In the genomic region with DNA sequence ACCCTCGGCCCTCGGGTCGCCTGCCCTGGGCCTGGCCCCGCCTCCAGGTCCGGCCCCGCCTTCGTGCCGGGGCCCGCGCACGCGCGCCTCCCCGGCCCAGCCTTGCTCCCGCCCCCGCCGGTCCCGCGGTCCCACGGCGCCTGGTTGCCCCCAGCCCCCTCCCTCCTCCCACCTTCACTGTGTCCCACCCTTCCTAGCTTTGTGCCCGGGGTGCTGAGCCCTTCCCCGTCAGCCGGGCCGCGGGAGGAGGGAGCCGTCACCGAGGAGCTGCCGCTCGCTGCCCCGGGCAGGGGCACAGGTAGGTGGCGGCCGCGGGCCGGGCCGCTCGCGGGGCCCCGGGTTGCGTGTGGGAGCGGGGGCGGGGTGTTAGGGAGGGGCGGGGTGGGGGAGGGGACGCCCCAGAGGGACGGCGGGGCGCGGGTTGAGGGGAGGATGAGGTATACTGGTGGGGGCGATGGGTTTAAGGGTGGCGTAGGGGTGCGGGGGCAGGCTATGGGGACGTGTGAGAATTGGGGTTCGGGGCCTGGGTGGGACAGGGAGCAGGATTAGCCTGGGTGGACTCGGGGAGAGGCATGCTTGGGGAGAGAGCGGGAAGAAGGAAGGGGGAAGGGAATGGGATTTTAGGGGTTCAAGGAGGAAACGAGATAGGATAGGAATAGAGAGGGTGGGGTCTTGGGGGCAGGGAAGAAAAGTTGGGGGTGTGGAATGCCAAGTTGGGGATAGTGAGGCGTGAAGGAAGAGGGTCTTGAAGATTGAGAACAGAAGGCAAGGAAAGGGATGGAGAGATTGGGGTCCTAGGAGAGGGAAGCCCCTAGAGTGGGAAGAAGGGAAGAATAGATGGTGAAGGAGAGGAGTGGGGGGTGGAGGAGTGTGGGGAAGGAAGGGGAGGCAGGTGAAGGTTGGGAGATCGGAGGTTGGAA, we compare ENCODE assay signal across 1 cellular context.
TF ChIP-seq lines count a peak whose summit lies in the region.

A gene with protein sequence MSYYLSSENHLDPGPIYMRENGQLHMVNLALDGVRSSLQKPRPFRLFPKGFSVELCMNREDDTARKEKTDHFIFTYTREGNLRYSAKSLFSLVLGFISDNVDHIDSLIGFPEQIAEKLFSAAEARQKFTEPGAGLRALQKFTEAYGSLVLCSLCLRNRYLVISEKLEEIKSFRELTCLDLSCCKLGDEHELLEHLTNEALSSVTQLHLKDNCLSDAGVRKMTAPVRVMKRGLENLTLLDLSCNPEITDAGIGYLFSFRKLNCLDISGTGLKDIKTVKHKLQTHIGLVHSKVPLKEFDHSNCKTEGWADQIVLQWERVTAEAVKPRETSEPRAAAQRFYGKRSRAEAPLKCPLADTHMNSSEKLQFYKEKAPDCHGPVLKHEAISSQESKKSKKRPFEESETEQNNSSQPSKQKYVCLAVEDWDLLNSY (plus strand): TSS at position 99 of the 920 bp plus-strand sequence. CDS start 5,650 bp downstream, outside the sequence.

TF ChIP-seq in HEK293, 187 proteins besides CTCF, POLR2A, EP300 and RAD21 (continued from another document and continues in another):
- TF ChIP-seq, protein P1, sequence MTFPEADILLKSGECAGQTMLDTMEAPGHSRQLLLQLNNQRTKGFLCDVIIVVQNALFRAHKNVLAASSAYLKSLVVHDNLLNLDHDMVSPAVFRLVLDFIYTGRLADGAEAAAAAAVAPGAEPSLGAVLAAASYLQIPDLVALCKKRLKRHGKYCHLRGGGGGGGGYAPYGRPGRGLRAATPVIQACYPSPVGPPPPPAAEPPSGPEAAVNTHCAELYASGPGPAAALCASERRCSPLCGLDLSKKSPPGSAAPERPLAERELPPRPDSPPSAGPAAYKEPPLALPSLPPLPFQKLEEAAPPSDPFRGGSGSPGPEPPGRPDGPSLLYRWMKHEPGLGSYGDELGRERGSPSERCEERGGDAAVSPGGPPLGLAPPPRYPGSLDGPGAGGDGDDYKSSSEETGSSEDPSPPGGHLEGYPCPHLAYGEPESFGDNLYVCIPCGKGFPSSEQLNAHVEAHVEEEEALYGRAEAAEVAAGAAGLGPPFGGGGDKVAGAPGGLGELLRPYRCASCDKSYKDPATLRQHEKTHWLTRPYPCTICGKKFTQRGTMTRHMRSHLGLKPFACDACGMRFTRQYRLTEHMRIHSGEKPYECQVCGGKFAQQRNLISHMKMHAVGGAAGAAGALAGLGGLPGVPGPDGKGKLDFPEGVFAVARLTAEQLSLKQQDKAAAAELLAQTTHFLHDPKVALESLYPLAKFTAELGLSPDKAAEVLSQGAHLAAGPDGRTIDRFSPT (tag by site-specific recombination; IDR thresholded peaks at IDR 0.05) = peak; percentile 61; the same call in 1 of the 2 replicates
- TF ChIP-seq ZNF394 (tag by site-specific recombination; IDR thresholded peaks at IDR 0.05; ENCODE audit: borderline replicate concordance) (no peak), ZNF350 (tag by site-specific recombination; IDR thresholded peaks at IDR 0.05) (no peak), EGR2 (tag by site-specific recombination; IDR thresholded peaks at IDR 0.05; ENCODE audit: low read depth) (peak; percentile 35), ZNF366 (tag by site-specific recombination; conservative IDR thresholded peaks at IDR 0.05) (peak; percentile 88), ZNF146 (tag by site-specific recombination; IDR thresholded peaks at IDR 0.05) (no peak), ZNF138 (tag by site-specific recombination; IDR thresholded peaks at IDR 0.05; ENCODE audit: borderline replicate concordance) (no peak), ZNF76 (tag by site-specific recombination; IDR thresholded peaks at IDR 0.05; ENCODE audit: borderline replicate concordance, low read depth) (peak; percentile 34; the same call in 1 of the 2 replicates), ZNF335 (tag by site-specific recombination; conservative IDR thresholded peaks at IDR 0.05) (peak; percentile 79), ZNF510 (tag by site-specific recombination; IDR thresholded peaks at IDR 0.05; ENCODE audit: insufficient replicate concordance) (no peak), SP3 (tag by site-specific recombination; IDR thresholded peaks at IDR 0.05) (0 out of 2 replicates have a peak, but pooled peaks have one; percentile 7), ZNF311 (tag by site-specific recombination; IDR thresholded peaks at IDR 0.05; ENCODE audit: borderline replicate concordance) (no peak), ZNF521 (tag by site-specific recombination; IDR thresholded peaks at IDR 0.05) (no peak), KLF1 (tag by site-specific recombination; IDR thresholded peaks at IDR 0.05) (peak; percentile 59), ZSCAN30 (tag by site-specific recombination; IDR thresholded peaks at IDR 0.05) (0 out of 2 replicates have a peak, but pooled peaks have one; percentile 72), ZNF140 (tag by site-specific recombination; IDR thresholded peaks at IDR 0.05) (no peak), HOXD13 (CRISPR knock-in tag; IDR thresholded peaks at IDR 0.05; ENCODE audit: borderline replicate concordance) (no peak), ZNF175 (tag by site-specific recombination; IDR thresholded peaks at IDR 0.05) (no peak), ZNF248 (tag by site-specific recombination; IDR thresholded peaks at IDR 0.05) (no peak), ZBTB20 (tag by site-specific recombination; IDR thresholded peaks at IDR 0.05) (peak; percentile 77), ZNF585B (tag by site-specific recombination; IDR thresholded peaks at IDR 0.05) (no peak), IKZF3 (tag by site-specific recombination; IDR thresholded peaks at IDR 0.05) (no peak), ZNF426 (tag by site-specific recombination; IDR thresholded peaks at IDR 0.05) (no peak), ZNF157 (tag by site-specific recombination; IDR thresholded peaks at IDR 0.05) (0 out of 2 replicates have a peak, but pooled peaks have one; percentile 34), KLF9 (tag by site-specific recombination; IDR thresholded peaks at IDR 0.05; ENCODE audit: low read depth) (peak; percentile 21; the same call in 1 of the 2 replicates), ZNF791 (tag by site-specific recombination; IDR thresholded peaks at IDR 0.05) (0 out of 2 replicates have a peak, but pooled peaks have one; percentile 53)
- TF ChIP-seq, protein P2, sequence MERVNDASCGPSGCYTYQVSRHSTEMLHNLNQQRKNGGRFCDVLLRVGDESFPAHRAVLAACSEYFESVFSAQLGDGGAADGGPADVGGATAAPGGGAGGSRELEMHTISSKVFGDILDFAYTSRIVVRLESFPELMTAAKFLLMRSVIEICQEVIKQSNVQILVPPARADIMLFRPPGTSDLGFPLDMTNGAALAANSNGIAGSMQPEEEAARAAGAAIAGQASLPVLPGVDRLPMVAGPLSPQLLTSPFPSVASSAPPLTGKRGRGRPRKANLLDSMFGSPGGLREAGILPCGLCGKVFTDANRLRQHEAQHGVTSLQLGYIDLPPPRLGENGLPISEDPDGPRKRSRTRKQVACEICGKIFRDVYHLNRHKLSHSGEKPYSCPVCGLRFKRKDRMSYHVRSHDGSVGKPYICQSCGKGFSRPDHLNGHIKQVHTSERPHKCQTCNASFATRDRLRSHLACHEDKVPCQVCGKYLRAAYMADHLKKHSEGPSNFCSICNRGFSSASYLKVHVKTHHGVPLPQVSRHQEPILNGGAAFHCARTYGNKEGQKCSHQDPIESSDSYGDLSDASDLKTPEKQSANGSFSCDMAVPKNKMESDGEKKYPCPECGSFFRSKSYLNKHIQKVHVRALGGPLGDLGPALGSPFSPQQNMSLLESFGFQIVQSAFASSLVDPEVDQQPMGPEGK (tag by site-specific recombination; IDR thresholded peaks at IDR 0.05) = peak; percentile 53
- TF ChIP-seq, protein P3, sequence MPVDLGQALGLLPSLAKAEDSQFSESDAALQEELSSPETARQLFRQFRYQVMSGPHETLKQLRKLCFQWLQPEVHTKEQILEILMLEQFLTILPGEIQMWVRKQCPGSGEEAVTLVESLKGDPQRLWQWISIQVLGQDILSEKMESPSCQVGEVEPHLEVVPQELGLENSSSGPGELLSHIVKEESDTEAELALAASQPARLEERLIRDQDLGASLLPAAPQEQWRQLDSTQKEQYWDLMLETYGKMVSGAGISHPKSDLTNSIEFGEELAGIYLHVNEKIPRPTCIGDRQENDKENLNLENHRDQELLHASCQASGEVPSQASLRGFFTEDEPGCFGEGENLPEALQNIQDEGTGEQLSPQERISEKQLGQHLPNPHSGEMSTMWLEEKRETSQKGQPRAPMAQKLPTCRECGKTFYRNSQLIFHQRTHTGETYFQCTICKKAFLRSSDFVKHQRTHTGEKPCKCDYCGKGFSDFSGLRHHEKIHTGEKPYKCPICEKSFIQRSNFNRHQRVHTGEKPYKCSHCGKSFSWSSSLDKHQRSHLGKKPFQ (tag by site-specific recombination; IDR thresholded peaks at IDR 0.05) = no peak
- TF ChIP-seq, protein P4, sequence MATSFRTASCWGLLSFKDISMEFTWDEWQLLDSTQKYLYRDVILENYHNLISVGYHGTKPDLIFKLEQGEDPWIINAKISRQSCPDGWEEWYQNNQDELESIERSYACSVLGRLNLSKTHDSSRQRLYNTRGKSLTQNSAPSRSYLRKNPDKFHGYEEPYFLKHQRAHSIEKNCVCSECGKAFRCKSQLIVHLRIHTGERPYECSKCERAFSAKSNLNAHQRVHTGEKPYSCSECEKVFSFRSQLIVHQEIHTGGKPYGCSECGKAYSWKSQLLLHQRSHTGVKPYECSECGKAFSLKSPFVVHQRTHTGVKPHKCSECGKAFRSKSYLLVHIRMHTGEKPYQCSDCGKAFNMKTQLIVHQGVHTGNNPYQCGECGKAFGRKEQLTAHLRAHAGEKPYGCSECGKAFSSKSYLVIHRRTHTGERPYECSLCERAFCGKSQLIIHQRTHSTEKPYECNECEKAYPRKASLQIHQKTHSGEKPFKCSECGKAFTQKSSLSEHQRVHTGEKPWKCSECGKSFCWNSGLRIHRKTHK (tag by site-specific recombination; IDR thresholded peaks at IDR 0.05) = no peak
- TF ChIP-seq, protein P5, sequence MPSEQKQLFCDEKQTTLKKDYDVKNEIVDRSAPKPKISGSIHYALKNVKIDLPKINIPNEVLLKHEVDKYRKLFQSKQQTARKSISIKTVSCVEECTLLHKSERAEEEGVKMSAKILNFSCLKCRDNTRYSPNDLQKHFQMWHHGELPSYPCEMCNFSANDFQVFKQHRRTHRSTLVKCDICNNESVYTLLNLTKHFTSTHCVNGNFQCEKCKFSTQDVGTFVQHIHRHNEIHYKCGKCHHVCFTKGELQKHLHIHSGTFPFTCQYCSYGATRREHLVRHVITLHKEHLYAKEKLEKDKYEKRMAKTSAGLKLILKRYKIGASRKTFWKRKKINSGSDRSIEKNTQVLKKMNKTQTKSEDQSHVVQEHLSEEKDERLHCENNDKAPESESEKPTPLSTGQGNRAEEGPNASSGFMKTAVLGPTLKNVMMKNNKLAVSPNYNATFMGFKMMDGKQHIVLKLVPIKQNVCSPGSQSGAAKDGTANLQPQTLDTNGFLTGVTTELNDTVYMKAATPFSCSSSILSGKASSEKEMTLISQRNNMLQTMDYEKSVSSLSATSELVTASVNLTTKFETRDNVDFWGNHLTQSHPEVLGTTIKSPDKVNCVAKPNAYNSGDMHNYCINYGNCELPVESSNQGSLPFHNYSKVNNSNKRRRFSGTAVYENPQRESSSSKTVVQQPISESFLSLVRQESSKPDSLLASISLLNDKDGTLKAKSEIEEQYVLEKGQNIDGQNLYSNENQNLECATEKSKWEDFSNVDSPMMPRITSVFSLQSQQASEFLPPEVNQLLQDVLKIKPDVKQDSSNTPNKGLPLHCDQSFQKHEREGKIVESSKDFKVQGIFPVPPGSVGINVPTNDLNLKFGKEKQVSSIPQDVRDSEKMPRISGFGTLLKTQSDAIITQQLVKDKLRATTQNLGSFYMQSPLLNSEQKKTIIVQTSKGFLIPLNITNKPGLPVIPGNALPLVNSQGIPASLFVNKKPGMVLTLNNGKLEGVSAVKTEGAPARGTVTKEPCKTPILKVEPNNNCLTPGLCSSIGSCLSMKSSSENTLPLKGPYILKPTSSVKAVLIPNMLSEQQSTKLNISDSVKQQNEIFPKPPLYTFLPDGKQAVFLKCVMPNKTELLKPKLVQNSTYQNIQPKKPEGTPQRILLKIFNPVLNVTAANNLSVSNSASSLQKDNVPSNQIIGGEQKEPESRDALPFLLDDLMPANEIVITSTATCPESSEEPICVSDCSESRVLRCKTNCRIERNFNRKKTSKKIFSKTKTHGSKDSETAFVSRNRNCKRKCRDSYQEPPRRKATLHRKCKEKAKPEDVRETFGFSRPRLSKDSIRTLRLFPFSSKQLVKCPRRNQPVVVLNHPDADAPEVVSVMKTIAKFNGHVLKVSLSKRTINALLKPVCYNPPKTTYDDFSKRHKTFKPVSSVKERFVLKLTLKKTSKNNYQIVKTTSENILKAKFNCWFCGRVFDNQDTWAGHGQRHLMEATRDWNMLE (tag by site-specific recombination; conservative IDR thresholded peaks at IDR 0.05; ENCODE audit: low read depth) = no peak
- TF ChIP-seq, protein P6, sequence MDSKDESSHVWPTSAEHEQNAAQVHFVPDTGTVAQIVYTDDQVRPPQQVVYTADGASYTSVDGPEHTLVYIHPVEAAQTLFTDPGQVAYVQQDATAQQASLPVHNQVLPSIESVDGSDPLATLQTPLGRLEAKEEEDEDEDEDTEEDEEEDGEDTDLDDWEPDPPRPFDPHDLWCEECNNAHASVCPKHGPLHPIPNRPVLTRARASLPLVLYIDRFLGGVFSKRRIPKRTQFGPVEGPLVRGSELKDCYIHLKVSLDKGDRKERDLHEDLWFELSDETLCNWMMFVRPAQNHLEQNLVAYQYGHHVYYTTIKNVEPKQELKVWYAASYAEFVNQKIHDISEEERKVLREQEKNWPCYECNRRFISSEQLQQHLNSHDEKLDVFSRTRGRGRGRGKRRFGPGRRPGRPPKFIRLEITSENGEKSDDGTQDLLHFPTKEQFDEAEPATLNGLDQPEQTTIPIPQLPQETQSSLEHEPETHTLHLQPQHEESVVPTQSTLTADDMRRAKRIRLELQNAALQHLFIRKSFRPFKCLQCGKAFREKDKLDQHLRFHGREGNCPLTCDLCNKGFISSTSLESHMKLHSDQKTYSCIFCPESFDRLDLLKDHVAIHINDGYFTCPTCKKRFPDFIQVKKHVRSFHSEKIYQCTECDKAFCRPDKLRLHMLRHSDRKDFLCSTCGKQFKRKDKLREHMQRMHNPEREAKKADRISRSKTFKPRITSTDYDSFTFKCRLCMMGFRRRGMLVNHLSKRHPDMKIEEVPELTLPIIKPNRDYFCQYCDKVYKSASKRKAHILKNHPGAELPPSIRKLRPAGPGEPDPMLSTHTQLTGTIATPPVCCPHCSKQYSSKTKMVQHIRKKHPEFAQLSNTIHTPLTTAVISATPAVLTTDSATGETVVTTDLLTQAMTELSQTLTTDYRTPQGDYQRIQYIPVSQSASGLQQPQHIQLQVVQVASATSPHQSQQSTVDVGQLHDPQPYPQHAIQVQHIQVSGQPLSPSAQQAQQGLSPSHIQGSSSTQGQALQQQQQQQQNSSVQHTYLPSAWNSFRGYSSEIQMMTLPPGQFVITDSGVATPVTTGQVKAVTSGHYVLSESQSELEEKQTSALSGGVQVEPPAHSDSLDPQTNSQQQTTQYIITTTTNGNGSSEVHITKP (tag by site-specific recombination; IDR thresholded peaks at IDR 0.05) = no peak
- TF ChIP-seq, protein P7, sequence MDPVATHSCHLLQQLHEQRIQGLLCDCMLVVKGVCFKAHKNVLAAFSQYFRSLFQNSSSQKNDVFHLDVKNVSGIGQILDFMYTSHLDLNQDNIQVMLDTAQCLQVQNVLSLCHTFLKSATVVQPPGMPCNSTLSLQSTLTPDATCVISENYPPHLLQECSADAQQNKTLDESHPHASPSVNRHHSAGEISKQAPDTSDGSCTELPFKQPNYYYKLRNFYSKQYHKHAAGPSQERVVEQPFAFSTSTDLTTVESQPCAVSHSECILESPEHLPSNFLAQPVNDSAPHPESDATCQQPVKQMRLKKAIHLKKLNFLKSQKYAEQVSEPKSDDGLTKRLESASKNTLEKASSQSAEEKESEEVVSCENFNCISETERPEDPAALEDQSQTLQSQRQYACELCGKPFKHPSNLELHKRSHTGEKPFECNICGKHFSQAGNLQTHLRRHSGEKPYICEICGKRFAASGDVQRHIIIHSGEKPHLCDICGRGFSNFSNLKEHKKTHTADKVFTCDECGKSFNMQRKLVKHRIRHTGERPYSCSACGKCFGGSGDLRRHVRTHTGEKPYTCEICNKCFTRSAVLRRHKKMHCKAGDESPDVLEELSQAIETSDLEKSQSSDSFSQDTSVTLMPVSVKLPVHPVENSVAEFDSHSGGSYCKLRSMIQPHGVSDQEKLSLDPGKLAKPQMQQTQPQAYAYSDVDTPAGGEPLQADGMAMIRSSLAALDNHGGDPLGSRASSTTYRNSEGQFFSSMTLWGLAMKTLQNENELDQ (tag by site-specific recombination; IDR thresholded peaks at IDR 0.05; ENCODE audit: low read depth) = no peak
